ENCODE assay signal across 13 cellular contexts in the genomic region with DNA sequence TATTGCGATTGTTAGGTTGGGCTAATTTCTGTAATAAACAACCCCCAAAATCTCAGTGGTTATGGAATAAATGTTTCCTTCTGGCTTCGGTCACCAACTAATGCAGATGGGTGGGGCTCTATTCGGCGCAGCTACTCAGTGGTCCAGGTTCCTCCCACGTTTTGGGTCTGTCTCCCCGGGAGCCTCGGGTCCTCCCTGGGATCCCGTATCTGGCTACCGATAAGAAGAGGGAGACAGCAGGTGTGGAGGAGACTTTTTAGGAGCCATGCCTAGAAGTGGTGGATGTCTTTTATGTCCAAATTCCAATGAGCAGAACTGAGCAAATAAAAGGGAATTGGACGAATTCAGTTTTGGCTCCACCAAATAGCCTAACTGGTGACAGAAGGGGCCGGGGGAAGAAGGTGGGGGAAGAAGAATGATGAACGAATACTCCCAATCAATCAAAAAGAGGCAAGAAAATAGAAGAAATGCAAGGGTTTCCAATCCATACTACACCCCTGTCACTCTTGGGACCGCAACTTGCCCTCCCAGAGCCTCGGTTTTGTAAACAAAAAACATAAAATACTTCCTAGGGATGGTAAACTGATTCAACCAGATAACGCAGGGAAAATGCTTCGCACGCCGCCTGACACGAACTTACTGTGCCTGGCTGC. TPM values are rescaled to one million over a fixed set of nuclear protein-coding genes. Genes with fewer than 3 reads are reported as not detected.
A peak's percentile ranks its signal among the peaks of the same experiment; 100 is the strongest.
DNase-seq lines count a peak whose midpoint lies in the region; ATAC-seq, FAIRE-seq and TF ChIP-seq lines count a peak whose summit lies in the region.
"Had no signal": no experiment of that assay in that cellular context is flagged by ENCODE, and none has a peak within 500 bp of the region (broad histone marks: within the 10 kb centered on the region; RNA-seq: fewer than 3 reads in every experiment).

No MANE protein-coding gene starts in this region.

- intact Hi-C loops in endothelial cell of umbilical vein (cut with micrococcal nuclease): no loop called here

- no peak for FAIRE-seq in endothelial cell of umbilical vein (lab: Jason Lieb, UNC)
- FAIRE-seq: GM19239 had no signal

- H3K27ac ChIP-seq in HUES64 (ENCODE audit: low read depth, low read length): no peak overlapping the region
- H3K27ac ChIP-seq in endothelial cell of umbilical vein (ENCODE audit: insufficient read depth, low read depth, low read length): no peak overlapping the region
- H3K27ac ChIP-seq: suprapubic skin had no signal

- POLR2A ChIA-PET in endothelial cell of umbilical vein (lab: Charles Lee): no interaction called here

- WGBS in HUES64: 27% methylated on average over 16 of the region's 19 CpGs

- BruUV-seq in endothelial cell of umbilical vein (replicated peaks; lab: Mats Ljungman, UMichigan): no TSS peak

- H3K36me3 Mint-ChIP-seq in nephron progenitor cell (ENCODE audit: low read depth): no peaks in the 10 kb centered on the region

- CTCF ChIA-PET in endothelial cell of umbilical vein (lab: Charles Lee): no interaction called here

- no peak for TF ChIP-seq CTCF in endothelial cell of umbilical vein (IDR thresholded peaks at IDR 0.05; ENCODE audit: extremely low read depth in 1 of 2, insufficient read depth in 1 of 2, low read depth in 1 of 2, low read length in 2 of 2)
- TF ChIP-seq CTCF in nephron progenitor cell (IDR thresholded peaks at IDR 0.05): no peak

- H3K79me2 ChIP-seq in endothelial cell of umbilical vein (ENCODE audit: control insufficient read depth, insufficient read depth, low read length): no peaks in the 10 kb centered on the region

- H3K4me1 Mint-ChIP-seq in nephron progenitor cell: peaks cover 12% of the 10 kb centered on the region

- peak overlapping the region; percentile 59 for H3K4me2 ChIP-seq in endothelial cell of umbilical vein (ENCODE audit: insufficient read depth, low read length)

- no peak for TF ChIP-seq POLR2A in endothelial cell of umbilical vein (IDR thresholded peaks at IDR 0.05; ENCODE audit: low read depth, low read length)

- DNase-seq in endothelial cell of umbilical vein (ENCODE audit: low read depth, low spot score) (no peak), nephron progenitor cell (no peak)
- DNase-seq in stimulated activated CD4-positive, alpha-beta T cell treated with anti-CD3 and anti-CD28 coated beads, Interleukin-4, amount 100 ng/mL, for 4 hours: no peak
- DNase-seq: COR-L47 had no signal

- H3K27ac Mint-ChIP-seq in nephron progenitor cell: no peak overlapping the region
- H3K27ac Mint-ChIP-seq: activated naive CD4-positive, alpha-beta T cell treated with anti-CD3 and anti-CD28 coated beads for 36 hours had no signal

- H3K4me3 ChIP-seq in HUES64 (ENCODE audit: low read length) (peak overlapping the region; percentile 52), endothelial cell of umbilical vein (replicated peaks in 1 of 3; ENCODE audit: insufficient read depth in 1 of 3, low read depth in 1 of 3, low read length in 3 of 3) (no peak overlapping the region)
- H3K4me3 ChIP-seq: suprapubic skin had no signal

- peak overlapping the region; percentile 39 for H2AFZ ChIP-seq in endothelial cell of umbilical vein (ENCODE audit: low read depth, low read length)

- H3K36me3 ChIP-seq in ES-I3 (ENCODE audit: insufficient read depth, low read length): no peaks in the 10 kb centered on the region
- H3K36me3 ChIP-seq in HUES64 (ENCODE audit: insufficient read depth, low read length): no peaks in the 10 kb centered on the region
- H3K36me3 ChIP-seq in endothelial cell of umbilical vein (ENCODE audit: control insufficient read depth in 2 of 2, extremely low read depth in 1 of 2, insufficient read depth in 2 of 2, low read length in 2 of 2): no peaks in the 10 kb centered on the region
- H3K36me3 ChIP-seq: suprapubic skin had no signal

- H3K9me3 Mint-ChIP-seq in nephron progenitor cell: peaks cover 41% of the 10 kb centered on the region

- H3K27me3 ChIP-seq in HUES64 (ENCODE audit: insufficient read depth, low read length) (peaks cover 81% of the 10 kb centered on the region), endothelial cell of umbilical vein (ENCODE audit: control insufficient read depth in 2 of 2, insufficient read depth in 2 of 2, low read length in 2 of 2) (peaks cover 6 to 30% of the 10 kb centered on the region in 2 experiments)

- no peaks in the 10 kb centered on the region for H3K4me1 ChIP-seq in ES-I3 (ENCODE audit: insufficient read depth, low read length)
- H3K4me1 ChIP-seq in HUES64 (ENCODE audit: insufficient read depth, low read length): no peaks in the 10 kb centered on the region
- peaks cover 3% of the 10 kb centered on the region for H3K4me1 ChIP-seq in endothelial cell of umbilical vein (ENCODE audit: control insufficient read depth, extremely low read depth, insufficient read depth, low read length)

- H3K9me3 ChIP-seq in ES-I3 (ENCODE audit: control insufficient read depth, insufficient read depth, low read length) (no peaks in the 10 kb centered on the region; the same call in 1 of the 2 replicates), HUES64 (ENCODE audit: insufficient read depth, low read depth, low read length) (0 out of 2 replicates have a peak, but pooled peaks cover 4% of the 10 kb centered on the region), endothelial cell of umbilical vein (replicated peaks; ENCODE audit: control insufficient read depth, insufficient read depth, low read length) (no peaks in the 10 kb centered on the region)
- H3K9me3 ChIP-seq: suprapubic skin had no signal

- peak overlapping the region; percentile 47; the same call in 1 of the 2 replicates for H3K9ac ChIP-seq in ES-I3 (ENCODE audit: low read depth, low read length)
- no peak overlapping the region for H3K9ac ChIP-seq in HUES64 (ENCODE audit: low read depth, low read length)
- H3K9ac ChIP-seq in endothelial cell of umbilical vein (replicated peaks; ENCODE audit: extremely low read depth, insufficient read depth, low read length): no peak overlapping the region

- dilution Hi-C loops in endothelial cell of umbilical vein (cut with MboI; ENCODE audit: extremely low pct_ligation_motif_present, low sequenced_read_pairs): no loop called here

- H3K4me3 Mint-ChIP-seq in nephron progenitor cell: peak overlapping the region; percentile 76
- H3K4me3 Mint-ChIP-seq: activated naive CD4-positive, alpha-beta T cell treated with anti-CD3 and anti-CD28 coated beads for 36 hours had no signal

- no peaks in the 10 kb centered on the region for H4K20me1 ChIP-seq in endothelial cell of umbilical vein (replicated peaks; ENCODE audit: control insufficient read depth, extremely low read depth, insufficient read depth, low read length)

- peaks cover 91% of the 10 kb centered on the region for H3K27me3 Mint-ChIP-seq in nephron progenitor cell (ENCODE audit: low read depth, poor library complexity)

- ATAC-seq in GM18502 (IDR thresholded peaks at IDR 0.05; ENCODE audit: poor library complexity, unreplicated experiment) (no peak), GM21528 (IDR thresholded peaks at IDR 0.05; ENCODE audit: low FRiP score, unreplicated experiment) (no peak)
- ATAC-seq: HCT116 had no signal

- no peaks in the 10 kb centered on the region for H3K9me1 ChIP-seq in endothelial cell of umbilical vein (replicated peaks; ENCODE audit: control insufficient read depth, extremely low read depth, insufficient read depth, low read length)

TF ChIP-seq in endothelial cell of umbilical vein, 7 proteins besides CTCF, POLR2A, EP300 and RAD21:
- TF ChIP-seq, protein P1, sequence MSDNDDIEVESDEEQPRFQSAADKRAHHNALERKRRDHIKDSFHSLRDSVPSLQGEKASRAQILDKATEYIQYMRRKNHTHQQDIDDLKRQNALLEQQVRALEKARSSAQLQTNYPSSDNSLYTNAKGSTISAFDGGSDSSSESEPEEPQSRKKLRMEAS (IDR thresholded peaks at IDR 0.05; ENCODE audit: insufficient read depth, insufficient read length): no peak
- TF ChIP-seq JUN (IDR thresholded peaks at IDR 0.05; ENCODE audit: borderline replicate concordance, insufficient read depth, insufficient read length, low read depth): no peak
- no peak for TF ChIP-seq FOS (IDR thresholded peaks at IDR 0.05; ENCODE audit: borderline replicate concordance, insufficient read depth, low read length)
- no peak for TF ChIP-seq MYC (IDR thresholded peaks at IDR 0.05; ENCODE audit: low read depth, low read length)
- TF ChIP-seq GATA2 (IDR thresholded peaks at IDR 0.05; ENCODE audit: insufficient read depth, insufficient read length, low read depth, low read length): no peak
- no peak for TF ChIP-seq EZH2 (IDR thresholded peaks at IDR 0.05; ENCODE audit: borderline replicate concordance, low read depth, low read length, severe bottlenecking)
- TF ChIP-seq POLR2AphosphoS5 (IDR thresholded peaks at IDR 0.05; ENCODE audit: insufficient read depth, low read depth, low read length): no peak
TF ChIP-seq in endothelial cell of umbilical vein: peak in this region for 0.

RNA-seq across cellular contexts. Expression of a gene that starts 0.5 kb away (rescaled TPM):
- polyA plus RNA-seq in HUES64 (2013, experiment 1 of 2): not detected
- polyA plus RNA-seq in HUES64 (2013, experiment 2 of 2): not detected
- not detected in 2 replicates for total RNA-seq in endothelial cell of umbilical vein
- not detected in 2 replicates for polyA plus RNA-seq in endothelial cell of umbilical vein
- polyA plus RNA-seq in endothelial cell of umbilical vein (2011; cell fraction: cytosol; rRNA removed): not detected in 2 replicates
- polyA plus RNA-seq in endothelial cell of umbilical vein (2011; cell fraction: nucleus; rRNA removed): not detected in 2 replicates
- not detected in 2 replicates for polyA plus RNA-seq in endothelial cell of umbilical vein (2012)
- polyA minus RNA-seq in endothelial cell of umbilical vein: not detected in 2 replicates
- not detected for polyA minus RNA-seq in endothelial cell of umbilical vein (2011; cell fraction: cytosol; rRNA and poly(A)+ RNA removed)
- polyA minus RNA-seq in endothelial cell of umbilical vein (2011; cell fraction: nucleus; rRNA and poly(A)+ RNA removed): not detected in 2 replicates
- total RNA-seq: activated naive CD4-positive, alpha-beta T cell treated with anti-CD3 and anti-CD28 coated beads for 36 hours; SK-MEL-5; suprapubic skin had no signal
